In genomic region chr7:6576867-6577368, GRCh38 we compare ENCODE assay signal across 8 cellular contexts. TPM values are rescaled to one million over a fixed set of nuclear protein-coding genes. Genes with fewer than 3 reads are reported as not detected.
A peak's percentile ranks its signal among the peaks of the same experiment; 100 is the strongest.
DNase-seq lines count a peak whose midpoint lies in the region; ATAC-seq, FAIRE-seq and TF ChIP-seq lines count a peak whose summit lies in the region.
"Not testable (repeated sequence)": the region's sequence is repeated elsewhere in the genome, so short reads cannot be mapped to it uniquely, and the experiment has no call there.

No MANE protein-coding gene starts in this region.

- FAIRE-seq in A549 (lab: Jason Lieb, UNC), result not testable (repeated sequence)

- not testable (repeated sequence) for H3K9me3 ChIP-seq in A549; cardiac muscle cell (ENCODE audit: low read depth); mucosa of rectum (ENCODE audit: control insufficient read depth in 2 of 2, low read length in 2 of 2); skeletal muscle tissue (ENCODE audit: control insufficient read depth in 3 of 3, low read length in 3 of 3)

- peaks cover 10% of the 10 kb centered on the region for H3K36me3 ChIP-seq in cardiac muscle cell
- H3K36me3 ChIP-seq in mucosa of rectum (ENCODE audit: control insufficient read depth in 2 of 2, insufficient read depth in 2 of 2, low read length in 2 of 2), result peaks cover 2 to 16% of the 10 kb centered on the region in 2 donors
- peaks cover 15 to 23% (median 21%) of the 10 kb centered on the region in 3 donors for H3K36me3 ChIP-seq in skeletal muscle tissue (ENCODE audit: control insufficient read depth in 3 of 3, insufficient read depth in 3 of 3, low read length in 3 of 3)

- 24% methylated on average over 13 of the region's 14 CpGs for WGBS in A549 (ENCODE audit: missing lambda C conversion rate)

- DNase-seq in A549 (ENCODE audit: low read depth in 1 of 2, low spot score in 1 of 2); caudate nucleus (lab: John Stamatoyannopoulos, UW): not testable (repeated sequence)
- DNase-seq in NCI-H82 (lab: John Stamatoyannopoulos, UW) (peak; percentile 11), cardiac muscle cell (ENCODE audit: low read depth in 1 of 2, low spot score in 1 of 2) (peak in 1 of 2 donors; percentile 25)
- peak; percentile 31 for DNase-seq in activated CD8-positive, alpha-beta T cell treated with anti-CD3 and anti-CD28 coated beads for 36 hours

- H3K36me3 Mint-ChIP-seq in activated CD8-positive, alpha-beta T cell treated with anti-CD3 and anti-CD28 coated beads for 36 hours (ENCODE audit: low read depth), result peaks cover 15% of the 10 kb centered on the region

- not testable (repeated sequence) for H3K27me3 Mint-ChIP-seq in activated CD8-positive, alpha-beta T cell treated with anti-CD3 and anti-CD28 coated beads for 36 hours

- peak overlapping the region; percentile 93 to 95 for H3K27ac ChIP-seq in A549
- H3K27ac ChIP-seq in caudate nucleus (ENCODE audit: low read depth, low read length), result peak overlapping the region; percentile 94
- H3K27ac ChIP-seq in cardiac muscle cell, result peak overlapping the region; percentile 93
- peak overlapping the region in 1 of 2 donors; percentile 86 for H3K27ac ChIP-seq in mucosa of rectum (ENCODE audit: low read depth in 2 of 2, low read length in 2 of 2)
- peak overlapping the region; percentile 93 for H3K27ac ChIP-seq in skeletal muscle tissue (ENCODE audit: low read depth, low read length)

- peak overlapping the region; percentile 84 for H3K4me2 ChIP-seq in A549

- not testable (repeated sequence) for TF ChIP-seq EP300 in A549 (IDR thresholded peaks at IDR 0.05)

- not testable (repeated sequence) for H3K27me3 ChIP-seq in cardiac muscle cell; mucosa of rectum (ENCODE audit: control insufficient read depth in 2 of 2, insufficient read depth in 2 of 2, low read length in 2 of 2); skeletal muscle tissue (ENCODE audit: control insufficient read depth in 3 of 3, insufficient read depth in 3 of 3, low read length in 3 of 3)

- peaks cover 28% of the 10 kb centered on the region for H3K4me1 Mint-ChIP-seq in activated CD8-positive, alpha-beta T cell treated with anti-CD3 and anti-CD28 coated beads for 36 hours (ENCODE audit: low read depth)

- TF ChIP-seq RAD21 in A549 (conservative IDR thresholded peaks at IDR 0.05 in 1 of 2, IDR thresholded peaks at IDR 0.05 in 1 of 2), result not testable (repeated sequence)

- TF ChIP-seq CTCF in A549 (IDR thresholded peaks at IDR 0.05); GM12875 (IDR thresholded peaks at IDR 0.05; ENCODE audit: borderline replicate concordance, insufficient read depth, low read depth, low read length); activated CD8-positive, alpha-beta T cell treated with anti-CD3 and anti-CD28 coated beads for 36 hours (IDR thresholded peaks at IDR 0.05); cardiac muscle cell (IDR thresholded peaks at IDR 0.05; ENCODE audit: low read depth, low read length): not testable (repeated sequence)

- intact Hi-C loops in activated CD8-positive, alpha-beta T cell treated with anti-CD3 and anti-CD28 coated beads for 36 hours (cut with micrococcal nuclease), result not testable (repeated sequence)

- POLR2A ChIA-PET in A549 (lab: Yijun Ruan, JAX), result interaction anchor here (0.7 to 1.3 kb wide), 3 partner anchors 11 to 39 kb away, joined by 3 to 15 read pairs (median 3); partner anchors contain the start of genes INTS15 and ZNF853
- POLR2A ChIA-PET in activated CD8-positive, alpha-beta T cell treated with anti-CD3 and anti-CD28 coated beads for 36 hours (lab: Charles Lee), result interaction anchor here (1.1 to 4.0 kb wide), 5 partner anchors 12 to 63 kb away, joined by 3 to 18 read pairs (median 4); partner anchors contain the start of gene INTS15

- H3K4me3 ChIP-seq in A549 (peak overlapping the region; percentile 77), GM12875 (ENCODE audit: low read depth, low read length) (peak overlapping the region; percentile 68), cardiac muscle cell (peak overlapping the region; percentile 50), mucosa of rectum (ENCODE audit: low read length in 2 of 2) (peak overlapping the region; percentile 82), skeletal muscle tissue (ENCODE audit: low read length in 3 of 3) (peak overlapping the region; percentile 77 to 83 (median 80))

- peak overlapping the region; percentile 84 for H3K4me3 Mint-ChIP-seq in activated CD8-positive, alpha-beta T cell treated with anti-CD3 and anti-CD28 coated beads for 36 hours

- not testable (repeated sequence) for TF ChIP-seq POLR2A in A549 (IDR thresholded peaks at IDR 0.05; ENCODE audit: low read length)

- H3K9me3 Mint-ChIP-seq in activated CD8-positive, alpha-beta T cell treated with anti-CD3 and anti-CD28 coated beads for 36 hours, result not testable (repeated sequence)

- CTCF ChIA-PET in A549 (lab: Yijun Ruan, JAX), result interaction anchor here (3.4 to 5.9 kb wide), 2 partner anchors 12 to 61 kb away, joined by 27 to 58 read pairs; partner anchors contain the start of gene INTS15
- CTCF ChIA-PET in activated CD8-positive, alpha-beta T cell treated with anti-CD3 and anti-CD28 coated beads for 36 hours (lab: Charles Lee), result interaction anchor here (1.1 to 5.9 kb wide), 3 partner anchors 12 to 24 kb away, joined by 3 to 44 read pairs (median 3); partner anchors contain the start of gene INTS15

- peaks cover 20% of the 10 kb centered on the region for H3K4me1 ChIP-seq in A549
- H3K4me1 ChIP-seq in cardiac muscle cell (ENCODE audit: low read depth); mucosa of rectum (ENCODE audit: control insufficient read depth in 2 of 2, insufficient read depth in 2 of 2, low read length in 2 of 2); skeletal muscle tissue (ENCODE audit: control insufficient read depth in 3 of 3, insufficient read depth in 3 of 3, low read length in 3 of 3): not testable (repeated sequence)

- not testable (repeated sequence) for ATAC-seq in A549; activated CD8-positive, alpha-beta T cell treated with anti-CD3 and anti-CD28 coated beads for 36 hours

- H3K9ac ChIP-seq in mucosa of rectum (ENCODE audit: low read depth in 1 of 2, low read length in 2 of 2) (peak overlapping the region in 1 of 2 donors; percentile 81), skeletal muscle tissue (ENCODE audit: low read depth in 1 of 3, low read length in 3 of 3) (peak overlapping the region in 1 of 3 donors; percentile 90)

- H3K27ac Mint-ChIP-seq in activated CD8-positive, alpha-beta T cell treated with anti-CD3 and anti-CD28 coated beads for 36 hours, result peak overlapping the region; percentile 83

RNA-seq across cellular contexts. Expression of gene ZDHHC4, which starts 0.3 kb away (rescaled TPM):
- polyA plus RNA-seq in A549 (2011; rRNA removed) (118 and 149 TPM in 2 replicates), A549 (2017; fragmentation: RNase III; extraction: RNeasy Plus Mini Kit Qiagen cat#74134 plus additional on column Dnase treatment) (37.0 to 43.3 TPM (median 42.8 TPM) in 3 replicates), cardiac muscle cell (108 and 110 TPM in 2 replicates)
- 63.7 and 69.6 TPM in 2 replicates for polyA plus RNA-seq in A549 (2012; cell fraction: cytosol; rRNA removed)
- polyA plus RNA-seq in A549 (2012; cell fraction: nucleus; rRNA removed), result 43.7 and 74.3 TPM in 2 replicates
- polyA minus RNA-seq in A549 (2011; rRNA and poly(A)+ RNA removed), result 128 and 141 TPM in 2 replicates
- 10 to 100 TPM; 27.8 to 32.0 TPM for total RNA-seq in activated CD8-positive, alpha-beta T cell treated with anti-CD3 and anti-CD28 coated beads for 36 hours
- total RNA-seq in cardiac muscle cell (51.7 and 81.3 TPM in 2 replicates), skeletal muscle tissue (68.9 TPM)

RNA-seq across cellular contexts. Expression of gene INTS15, which starts 12.9 kb away (rescaled TPM):
- polyA plus RNA-seq in A549 (2011; rRNA removed), result 23.4 and 26.1 TPM in 2 replicates
- polyA plus RNA-seq in A549 (2012; cell fraction: cytosol; rRNA removed), result 23.7 and 24.5 TPM in 2 replicates
- polyA plus RNA-seq in A549 (2012; cell fraction: nucleus; rRNA removed), result 26.2 and 31.6 TPM in 2 replicates
- 13.6 to 14.7 TPM (median 14.5 TPM) in 3 replicates for polyA plus RNA-seq in A549 (2017; fragmentation: RNase III; extraction: RNeasy Plus Mini Kit Qiagen cat#74134 plus additional on column Dnase treatment)
- polyA minus RNA-seq in A549 (2011; rRNA and poly(A)+ RNA removed), result 21.3 and 23.8 TPM in 2 replicates
- 10 to 100 TPM; 26.8 to 29.8 TPM for total RNA-seq in activated CD8-positive, alpha-beta T cell treated with anti-CD3 and anti-CD28 coated beads for 36 hours
- total RNA-seq in cardiac muscle cell, result 28.5 and 37.8 TPM in 2 replicates
- 25.9 and 27.0 TPM in 2 replicates for polyA plus RNA-seq in cardiac muscle cell
- 10.4 TPM for total RNA-seq in skeletal muscle tissue

RNA-seq across cellular contexts. Expression of gene GRID2IP, which starts 25.7 kb away (rescaled TPM):
- polyA plus RNA-seq in A549 (2011; rRNA removed) (0.03 TPM in 1 of 2 replicates, not detected in the other), A549 (2017; fragmentation: RNase III; extraction: RNeasy Plus Mini Kit Qiagen cat#74134 plus additional on column Dnase treatment) (0.03 TPM in 1 of 3 replicates, not detected in the others), cardiac muscle cell (0.06 and 0.11 TPM in 2 replicates)
- 0.01 TPM in 1 of 2 replicates, not detected in the other for polyA plus RNA-seq in A549 (2012; cell fraction: cytosol; rRNA removed)
- 0.02 TPM in 1 of 2 replicates, not detected in the other for polyA plus RNA-seq in A549 (2012; cell fraction: nucleus; rRNA removed)
- not detected in 2 replicates for polyA minus RNA-seq in A549 (2011; rRNA and poly(A)+ RNA removed)
- under 1 TPM; 0.18 to 0.23 TPM for total RNA-seq in activated CD8-positive, alpha-beta T cell treated with anti-CD3 and anti-CD28 coated beads for 36 hours
- total RNA-seq in cardiac muscle cell (0.07 and 0.24 TPM in 2 replicates), skeletal muscle tissue (not detected)

RNA-seq across cellular contexts. Expression of gene ZNF853, which starts 38.5 kb away (rescaled TPM):
- 2.2 and 2.7 TPM in 2 replicates for polyA plus RNA-seq in A549 (2011; rRNA removed)
- polyA plus RNA-seq in A549 (2012; cell fraction: cytosol; rRNA removed), result 1.5 and 2.7 TPM in 2 replicates
- 1.6 and 1.7 TPM in 2 replicates for polyA plus RNA-seq in A549 (2012; cell fraction: nucleus; rRNA removed)
- polyA plus RNA-seq in A549 (2017; fragmentation: RNase III; extraction: RNeasy Plus Mini Kit Qiagen cat#74134 plus additional on column Dnase treatment), result 1.6 to 2.1 TPM (median 1.8 TPM) in 3 replicates
- 6.8 and 8.7 TPM in 2 replicates for polyA minus RNA-seq in A549 (2011; rRNA and poly(A)+ RNA removed)
- 1 to 10 TPM; 1.3 to 1.8 TPM for total RNA-seq in activated CD8-positive, alpha-beta T cell treated with anti-CD3 and anti-CD28 coated beads for 36 hours
- total RNA-seq in cardiac muscle cell, result 31.3 and 32.2 TPM in 2 replicates
- polyA plus RNA-seq in cardiac muscle cell, result 16.8 and 20.8 TPM in 2 replicates
- 12.0 TPM for total RNA-seq in skeletal muscle tissue
